Comparison of ENCODE assay signal across 16 cellular contexts in the genomic region with DNA sequence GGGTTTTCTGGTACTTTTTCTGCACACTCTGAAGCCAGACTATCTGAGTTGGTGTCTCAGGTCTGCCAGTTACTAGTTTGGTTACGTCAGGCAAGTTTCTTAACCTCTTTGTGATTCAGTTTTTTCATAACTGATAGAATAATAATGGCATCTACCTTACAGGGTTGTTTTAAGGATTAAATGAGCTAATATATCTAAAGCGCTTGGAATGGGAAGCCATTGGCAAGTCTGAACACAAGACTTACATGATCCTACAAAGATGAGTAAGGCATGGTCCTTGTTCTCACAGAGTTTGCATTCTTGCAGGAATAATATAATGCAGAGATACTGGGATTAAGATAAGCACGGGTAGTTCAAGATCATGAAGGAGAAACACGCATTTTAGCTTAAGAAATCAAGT. TPM values are rescaled to one million over a fixed set of nuclear protein-coding genes. Genes with fewer than 3 reads are reported as not detected.
DNase-seq lines count a peak whose midpoint lies in the region; ATAC-seq lines count a peak whose summit lies in the region.
"Had no signal": no experiment of that assay in that cellular context is flagged by ENCODE, and none has a peak within 500 bp of the region (broad histone marks: within the 10 kb centered on the region; RNA-seq: fewer than 3 reads in every experiment).

No MANE protein-coding gene starts in this region.

- no peaks in the 10 kb centered on the region for H3K9me3 ChIP-seq in T-helper 17 cell (ENCODE audit: control insufficient read depth, low read length, poor library complexity, severe bottlenecking)
- H3K9me3 ChIP-seq: HAP-1 had no signal

- ATAC-seq in activated naive CD8-positive, alpha-beta T cell treated with anti-CD3 and anti-CD28 coated beads, Interleukin-2, amount 50 U/mL, for 24 hours = no peak
- ATAC-seq in T-helper 17 cell = no peak
- no peak for ATAC-seq in naive thymus-derived CD8-positive, alpha-beta T cell
- ATAC-seq: HepG2 had no signal

- H3K36me3 Mint-ChIP-seq in activated naive CD8-positive, alpha-beta T cell = no peaks in the 10 kb centered on the region
- no peaks in the 10 kb centered on the region for H3K36me3 Mint-ChIP-seq in activated naive CD8-positive, alpha-beta T cell treated with anti-CD3 and anti-CD28 coated beads, Interleukin-2, amount 50 U/mL, for 24 hours (ENCODE audit: low read depth)
- H3K36me3 Mint-ChIP-seq in T-helper 17 cell (ENCODE audit: low read depth) = no peaks in the 10 kb centered on the region
- H3K36me3 Mint-ChIP-seq in naive thymus-derived CD8-positive, alpha-beta T cell = no peaks in the 10 kb centered on the region

- no peaks in the 10 kb centered on the region for H3K9me3 Mint-ChIP-seq in activated naive CD8-positive, alpha-beta T cell (ENCODE audit: low read depth)
- H3K9me3 Mint-ChIP-seq in activated naive CD8-positive, alpha-beta T cell treated with anti-CD3 and anti-CD28 coated beads, Interleukin-2, amount 50 U/mL, for 24 hours = no peaks in the 10 kb centered on the region
- no peaks in the 10 kb centered on the region for H3K9me3 Mint-ChIP-seq in naive thymus-derived CD8-positive, alpha-beta T cell

- DNase-seq in activated naive CD8-positive, alpha-beta T cell treated with anti-CD3 and anti-CD28 coated beads, Interleukin-2, amount 50 U/mL, for 24 hours = no peak
- DNase-seq in T-helper 17 cell = no peak
- DNase-seq in epithelial cell of prostate (ENCODE audit: low read depth, low spot score) = peak; percentile 65
- no peak for DNase-seq in naive thymus-derived CD8-positive, alpha-beta T cell
- DNase-seq in activated gamma-delta T cell treated with Interleukin-2 at 50 U/mL for 16 hours = no peak
- DNase-seq in H4 (ENCODE audit: low spot score) = no peak
- DNase-seq in DMS53 treated with DMSO at 0.1 percent for 48 hours (lab: John Stamatoyannopoulos, UW; ENCODE audit: unreplicated experiment) = no peak
- DNase-seq: ACHN; CD4-positive, CD25-positive, alpha-beta regulatory T cell; DMS79 treated with DMSO at 0.1 percent for 48 hours; GDM1; GOT3 had no signal

- H3K27ac ChIP-seq in epithelial cell of prostate = peak overlapping the region; percentile 64
- H3K27ac ChIP-seq: BLaER1 treated with 17β-estradiol and CSF1 and Interleukin-3, amounts not matched to agents 10 nM and 100 nM had no signal

- H3K27ac Mint-ChIP-seq in activated naive CD8-positive, alpha-beta T cell = peak overlapping the region; percentile 37
- no peak overlapping the region for H3K27ac Mint-ChIP-seq in activated naive CD8-positive, alpha-beta T cell treated with anti-CD3 and anti-CD28 coated beads, Interleukin-2, amount 50 U/mL, for 24 hours
- H3K27ac Mint-ChIP-seq in T-helper 17 cell = peak overlapping the region; percentile 5
- H3K27ac Mint-ChIP-seq in naive thymus-derived CD8-positive, alpha-beta T cell = peak overlapping the region in 6 of 10 donors; percentile 14 to 97 (median 44)

- POLR2A ChIA-PET in naive thymus-derived CD8-positive, alpha-beta T cell (lab: Charles Lee) = interaction anchor here (1.4 to 23.4 kb wide), 2 partner anchors 11 to 14 kb away, joined by 4 to 1200 read pairs; a partner anchor contains a TSS

- no peak overlapping the region for H3K4me3 Mint-ChIP-seq in activated naive CD8-positive, alpha-beta T cell
- H3K4me3 Mint-ChIP-seq in activated naive CD8-positive, alpha-beta T cell treated with anti-CD3 and anti-CD28 coated beads, Interleukin-2, amount 50 U/mL, for 24 hours = no peak overlapping the region
- no peak overlapping the region for H3K4me3 Mint-ChIP-seq in T-helper 17 cell
- H3K4me3 Mint-ChIP-seq in naive thymus-derived CD8-positive, alpha-beta T cell = no peak overlapping the region

- H3K27me3 Mint-ChIP-seq in activated naive CD8-positive, alpha-beta T cell = no peaks in the 10 kb centered on the region
- no peaks in the 10 kb centered on the region for H3K27me3 Mint-ChIP-seq in activated naive CD8-positive, alpha-beta T cell treated with anti-CD3 and anti-CD28 coated beads, Interleukin-2, amount 50 U/mL, for 24 hours
- H3K27me3 Mint-ChIP-seq in T-helper 17 cell = no peaks in the 10 kb centered on the region
- no peaks in the 10 kb centered on the region for H3K27me3 Mint-ChIP-seq in naive thymus-derived CD8-positive, alpha-beta T cell

- peaks cover 81% of the 10 kb centered on the region for H3K4me1 Mint-ChIP-seq in activated naive CD8-positive, alpha-beta T cell (ENCODE audit: low read depth)
- peaks cover 65% of the 10 kb centered on the region for H3K4me1 Mint-ChIP-seq in activated naive CD8-positive, alpha-beta T cell treated with anti-CD3 and anti-CD28 coated beads, Interleukin-2, amount 50 U/mL, for 24 hours
- H3K4me1 Mint-ChIP-seq in T-helper 17 cell = peaks cover 60% of the 10 kb centered on the region
- H3K4me1 Mint-ChIP-seq in naive thymus-derived CD8-positive, alpha-beta T cell = peaks cover 47 to 93% (median 89%) of the 10 kb centered on the region in 4 donors

RNA-seq across cellular contexts. Expression of a gene that starts 9.2 kb away (rescaled TPM):
- total RNA-seq in T-helper 17 cell = 100 to 1,000 TPM in 1 of 2 donors, 10 to 100 TPM in 1; 62.4 to 126 TPM
- total RNA-seq in naive thymus-derived CD8-positive, alpha-beta T cell = 100 to 1,000 TPM; 274 to 289 TPM
- polyA plus RNA-seq in naive thymus-derived CD8-positive, alpha-beta T cell = 100 to 1,000 TPM; 161 to 395 (median 225) TPM
- total RNA-seq in H4 (2014; rRNA removed; shearing (Covaris generic)) = 1.5 and 3.0 TPM in 2 replicates
- polyA plus RNA-seq: HepG2 had no signal

RNA-seq across cellular contexts. Expression of a gene that starts 17.9 kb away (rescaled TPM):
- total RNA-seq in T-helper 17 cell = 1 to 10 TPM; 8.1 to 9.1 TPM
- 1 to 10 TPM; 5.7 to 6.5 TPM for total RNA-seq in naive thymus-derived CD8-positive, alpha-beta T cell
- 10 to 100 TPM; 45.4 to 69.0 (median 48.6) TPM for polyA plus RNA-seq in naive thymus-derived CD8-positive, alpha-beta T cell
- not detected in 2 replicates for total RNA-seq in H4 (2014; rRNA removed; shearing (Covaris generic))

Comparison
In these comparisons a context has a peak if more than half of its experiments do, and no peak if none do; other contexts are left out.
1. RNA of a gene that starts 9.2 kb away (total RNA-seq): 274 to 289 TPM in naive thymus-derived CD8-positive, alpha-beta T cell and 62.4 to 126 TPM in T-helper 17 cell; 1.5 to 3.0 TPM in H4; every median in the first group is over 10 times any median in the second.